Comparison of ENCODE assay signal across 13 cellular contexts in the genomic region with DNA sequence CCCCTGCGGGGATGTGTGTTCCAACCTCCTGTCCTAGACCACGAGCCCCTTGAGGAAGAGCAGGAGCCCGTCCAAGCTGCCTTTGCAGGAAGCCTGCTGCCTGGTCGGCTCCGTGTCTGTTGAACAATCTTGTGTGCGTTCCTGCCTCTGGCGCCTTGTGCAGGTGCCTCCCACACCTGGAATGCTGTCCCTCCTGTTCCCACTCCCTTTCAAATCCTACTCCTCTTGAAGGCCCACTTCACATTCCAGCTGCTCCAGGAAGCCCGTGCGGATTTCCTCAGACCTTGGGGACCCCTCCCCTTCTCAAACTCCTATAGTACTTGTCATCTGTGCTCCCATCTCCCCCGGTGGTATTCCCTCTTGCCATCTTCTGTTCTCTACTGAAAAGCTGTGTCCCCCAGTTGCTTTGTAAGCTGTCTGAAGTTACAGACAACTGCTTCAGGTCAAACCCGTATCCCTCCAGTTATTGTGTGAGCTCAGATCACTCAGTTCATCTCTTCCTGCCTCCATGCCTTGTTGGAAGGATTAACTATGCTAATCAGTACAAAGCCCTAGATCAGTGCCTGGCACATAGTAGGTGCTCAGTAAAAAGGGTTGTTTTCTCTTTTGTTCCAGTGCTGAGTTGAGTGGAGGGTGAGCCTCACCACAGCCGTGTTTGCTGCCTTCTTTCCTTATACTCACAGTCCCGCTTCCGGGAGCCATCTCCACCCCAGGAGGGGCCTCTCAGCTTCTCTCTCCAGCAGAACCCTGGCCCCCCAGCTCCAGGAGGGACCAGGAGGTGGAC.
DNase-seq lines count a peak whose midpoint lies in the region; ATAC-seq and TF ChIP-seq lines count a peak whose summit lies in the region.
"Had no signal": no experiment of that assay in that cellular context is flagged by ENCODE, and none has a peak within 500 bp of the region (broad histone marks: within the 10 kb centered on the region; RNA-seq: fewer than 3 reads in every experiment).

No MANE protein-coding gene starts in this region.

- H3K4me1 Mint-ChIP-seq in endothelial cell (ENCODE audit: unreplicated experiment): peaks cover 3% of the 10 kb centered on the region

- H3K27ac ChIP-seq in neuronal stem cell (replicated peaks; ENCODE audit: low read length): no peak overlapping the region
- H3K27ac ChIP-seq: Peyer's patch had no signal

- no peak for ATAC-seq in HG03565 (IDR thresholded peaks at IDR 0.05; ENCODE audit: unreplicated experiment)
- ATAC-seq: left cardiac atrium had no signal

- H3K4me1 ChIP-seq in neuronal stem cell (ENCODE audit: control insufficient read depth in 2 of 2, insufficient read depth in 1 of 2, low read depth in 1 of 2, low read length in 2 of 2): peaks cover 9 to 39% of the 10 kb centered on the region in 2 donors

- H4K91ac ChIP-seq in neuronal stem cell (ENCODE audit: low read depth, low read length, poor library complexity): no peak overlapping the region

- H2BK5ac ChIP-seq in neuronal stem cell (ENCODE audit: low read length): peak overlapping the region; percentile 46

- peak overlapping the region; percentile 11 for H2BK15ac ChIP-seq in neuronal stem cell (ENCODE audit: low read length)

- H3K27me3 Mint-ChIP-seq in endothelial cell (ENCODE audit: unreplicated experiment): peaks cover 4% of the 10 kb centered on the region
- H3K27me3 Mint-ChIP-seq: activated naive CD8-positive, alpha-beta T cell had no signal

- H3K23ac ChIP-seq in neuronal stem cell (ENCODE audit: low read depth, low read length, poor library complexity): peak overlapping the region; percentile 52

- H3K18ac ChIP-seq in neuronal stem cell (ENCODE audit: low read length): peak overlapping the region; percentile 65

- no CpG with 5 or more reads among the region's 14 CpGs for WGBS in neuronal stem cell (ENCODE audit: extremely low coverage in 2 of 2, insufficient read length in 2 of 2, insufficient replicate concordance in 1 of 2), 2 donors

- TF ChIP-seq CTCF in endothelial cell (IDR thresholded peaks at IDR 0.05; ENCODE audit: unreplicated experiment): no peak

- H2AFZ ChIP-seq in neuronal stem cell (ENCODE audit: low read length): no peak overlapping the region

- no peaks in the 10 kb centered on the region for H3K27me3 ChIP-seq in neuronal stem cell (ENCODE audit: control insufficient read depth in 3 of 3, insufficient read depth in 3 of 3, low read depth in 1 of 3, low read length in 3 of 3)
- no peaks in the 10 kb centered on the region for H3K27me3 ChIP-seq in H7 (ENCODE audit: control insufficient read depth, insufficient read depth, low read length)
- H3K27me3 ChIP-seq: Peyer's patch had no signal

- no peak overlapping the region for H2BK12ac ChIP-seq in neuronal stem cell (ENCODE audit: low read length)

- H3K4me2 ChIP-seq in neuronal stem cell (ENCODE audit: insufficient read depth, low read length, poor library complexity, severe bottlenecking): no peak overlapping the region

- peaks cover 8 to 10% of the 10 kb centered on the region in 2 donors for H3K9me3 ChIP-seq in neuronal stem cell (replicated peaks in 1 of 2; ENCODE audit: control insufficient read depth in 2 of 2, insufficient read depth in 1 of 2, low read depth in 1 of 2, low read length in 2 of 2)
- H3K9me3 ChIP-seq: Peyer's patch had no signal

- no peak overlapping the region for H3K4ac ChIP-seq in neuronal stem cell (ENCODE audit: low read length)

- H3K4me3 ChIP-seq in neuronal stem cell (ENCODE audit: low read length in 2 of 2) (no peak overlapping the region), H7 (ENCODE audit: insufficient read depth, low read depth, low read length) (no peak overlapping the region)
- H3K4me3 ChIP-seq: Peyer's patch had no signal

- H2AK5ac ChIP-seq in neuronal stem cell (ENCODE audit: low read depth, low read length): peak overlapping the region; percentile 88

- no peak overlapping the region for H4K8ac ChIP-seq in neuronal stem cell (ENCODE audit: low read depth, low read length)

- H3K36me3 Mint-ChIP-seq in endothelial cell (ENCODE audit: low read depth, unreplicated experiment): peaks cover 3% of the 10 kb centered on the region
- H3K36me3 Mint-ChIP-seq: activated naive CD8-positive, alpha-beta T cell had no signal

- H3K4me3 Mint-ChIP-seq in endothelial cell (ENCODE audit: unreplicated experiment): peak overlapping the region; percentile 3
- H3K4me3 Mint-ChIP-seq: activated naive CD8-positive, alpha-beta T cell had no signal

- no peaks in the 10 kb centered on the region for H3K79me1 ChIP-seq in neuronal stem cell (ENCODE audit: low read depth, low read length)

- peak overlapping the region; percentile 87 for H3K14ac ChIP-seq in neuronal stem cell (ENCODE audit: low read length)

- no peaks in the 10 kb centered on the region for H3K36me3 ChIP-seq in neuronal stem cell (replicated peaks in 1 of 2; ENCODE audit: control insufficient read depth in 2 of 2, insufficient read depth in 2 of 2, low read length in 2 of 2)
- H3K36me3 ChIP-seq in H7 (replicated peaks; ENCODE audit: control insufficient read depth, insufficient read depth, low read length): no peaks in the 10 kb centered on the region
- H3K36me3 ChIP-seq: Peyer's patch had no signal

- H3K27ac Mint-ChIP-seq in endothelial cell (ENCODE audit: unreplicated experiment): no peak overlapping the region
- H3K27ac Mint-ChIP-seq: activated naive CD8-positive, alpha-beta T cell had no signal

- no peaks in the 10 kb centered on the region for H3K9me3 Mint-ChIP-seq in endothelial cell (ENCODE audit: unreplicated experiment)

- no peak overlapping the region for H2BK120ac ChIP-seq in neuronal stem cell (ENCODE audit: low read depth, low read length)

- H3K9ac ChIP-seq in neuronal stem cell (ENCODE audit: low read depth, low read length, poor library complexity): no peak overlapping the region

- DNase-seq in COLO668 (lab: John Stamatoyannopoulos, UW; ENCODE audit: unreplicated experiment) (peak; percentile 21), NCI-H2029 treated with DMSO at 0.1 percent for 48 hours (lab: John Stamatoyannopoulos, UW) (peak; percentile 15), endothelial cell (ENCODE audit: low spot score) (no peak), neuronal stem cell (ENCODE audit: low spot score) (no peak), NCI-H2171 (lab: John Stamatoyannopoulos, UW) (no peak), H7 (no peak), GOT3 (lab: John Stamatoyannopoulos, UW) (no peak)
- DNase-seq: cortex of kidney, left cardiac atrium, nucleus accumbens, Peyer's patch had no signal

Comparison
In these comparisons a context has a peak if more than half of its experiments do, and no peak if none do; other contexts are left out.
1. DNase-seq: peak in COLO668 (single experiment) and NCI-H2029 treated with DMSO at 0.1 percent for 48 hours (single experiment); none in endothelial cell (single experiment), neuronal stem cell (single experiment), NCI-H2171 (single experiment), H7 (single experiment) and GOT3 (single experiment).